Comparison of ENCODE assay signal across 1 cellular context in the genomic region with DNA sequence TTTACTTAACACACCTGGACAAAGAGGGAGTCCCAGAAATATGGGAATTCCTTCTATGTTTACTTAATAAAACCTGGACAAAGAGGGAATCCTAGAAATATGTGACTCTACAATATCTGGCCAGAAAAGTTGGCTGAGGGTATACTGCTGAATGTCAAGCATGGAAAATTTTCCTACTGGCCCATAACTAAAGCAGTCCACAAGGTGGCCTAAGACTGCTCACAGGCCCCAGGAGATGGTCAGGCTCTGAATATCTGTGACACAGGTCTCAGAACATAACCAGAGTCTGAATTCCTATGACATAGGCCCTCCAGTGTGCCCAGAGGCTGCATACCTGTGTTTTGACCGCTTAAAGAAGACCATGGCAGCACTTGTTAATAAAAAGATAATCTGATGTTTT.
TF ChIP-seq lines count a peak whose summit lies in the region.

No MANE protein-coding gene starts in this region.

TF ChIP-seq in K562, 482 proteins besides CTCF, POLR2A, EP300 and RAD21 (continued from another document):
- TF ChIP-seq, protein P1, sequence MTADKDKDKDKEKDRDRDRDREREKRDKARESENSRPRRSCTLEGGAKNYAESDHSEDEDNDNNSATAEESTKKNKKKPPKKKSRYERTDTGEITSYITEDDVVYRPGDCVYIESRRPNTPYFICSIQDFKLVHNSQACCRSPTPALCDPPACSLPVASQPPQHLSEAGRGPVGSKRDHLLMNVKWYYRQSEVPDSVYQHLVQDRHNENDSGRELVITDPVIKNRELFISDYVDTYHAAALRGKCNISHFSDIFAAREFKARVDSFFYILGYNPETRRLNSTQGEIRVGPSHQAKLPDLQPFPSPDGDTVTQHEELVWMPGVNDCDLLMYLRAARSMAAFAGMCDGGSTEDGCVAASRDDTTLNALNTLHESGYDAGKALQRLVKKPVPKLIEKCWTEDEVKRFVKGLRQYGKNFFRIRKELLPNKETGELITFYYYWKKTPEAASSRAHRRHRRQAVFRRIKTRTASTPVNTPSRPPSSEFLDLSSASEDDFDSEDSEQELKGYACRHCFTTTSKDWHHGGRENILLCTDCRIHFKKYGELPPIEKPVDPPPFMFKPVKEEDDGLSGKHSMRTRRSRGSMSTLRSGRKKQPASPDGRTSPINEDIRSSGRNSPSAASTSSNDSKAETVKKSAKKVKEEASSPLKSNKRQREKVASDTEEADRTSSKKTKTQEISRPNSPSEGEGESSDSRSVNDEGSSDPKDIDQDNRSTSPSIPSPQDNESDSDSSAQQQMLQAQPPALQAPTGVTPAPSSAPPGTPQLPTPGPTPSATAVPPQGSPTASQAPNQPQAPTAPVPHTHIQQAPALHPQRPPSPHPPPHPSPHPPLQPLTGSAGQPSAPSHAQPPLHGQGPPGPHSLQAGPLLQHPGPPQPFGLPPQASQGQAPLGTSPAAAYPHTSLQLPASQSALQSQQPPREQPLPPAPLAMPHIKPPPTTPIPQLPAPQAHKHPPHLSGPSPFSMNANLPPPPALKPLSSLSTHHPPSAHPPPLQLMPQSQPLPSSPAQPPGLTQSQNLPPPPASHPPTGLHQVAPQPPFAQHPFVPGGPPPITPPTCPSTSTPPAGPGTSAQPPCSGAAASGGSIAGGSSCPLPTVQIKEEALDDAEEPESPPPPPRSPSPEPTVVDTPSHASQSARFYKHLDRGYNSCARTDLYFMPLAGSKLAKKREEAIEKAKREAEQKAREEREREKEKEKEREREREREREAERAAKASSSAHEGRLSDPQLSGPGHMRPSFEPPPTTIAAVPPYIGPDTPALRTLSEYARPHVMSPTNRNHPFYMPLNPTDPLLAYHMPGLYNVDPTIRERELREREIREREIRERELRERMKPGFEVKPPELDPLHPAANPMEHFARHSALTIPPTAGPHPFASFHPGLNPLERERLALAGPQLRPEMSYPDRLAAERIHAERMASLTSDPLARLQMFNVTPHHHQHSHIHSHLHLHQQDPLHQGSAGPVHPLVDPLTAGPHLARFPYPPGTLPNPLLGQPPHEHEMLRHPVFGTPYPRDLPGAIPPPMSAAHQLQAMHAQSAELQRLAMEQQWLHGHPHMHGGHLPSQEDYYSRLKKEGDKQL (CRISPR knock-in tag; IDR thresholded peaks at IDR 0.05; ENCODE audit: borderline replicate concordance) = no peak
- TF ChIP-seq ZNF644 (tag; IDR thresholded peaks at IDR 0.05; ENCODE audit: low read depth) (no peak), NFIC (IDR thresholded peaks at IDR 0.05) (no peak)
TF ChIP-seq in K562: peak in this region for 0.
